In genomic region chr11:70537576-70538571, GRCh38 we compare ENCODE assay signal across 15 cellular contexts.
"Had no signal": no experiment of that assay in that cellular context is flagged by ENCODE, and none has a peak within 500 bp of the region (broad histone marks: within the 10 kb centered on the region; RNA-seq: fewer than 3 reads in every experiment).

No MANE protein-coding gene starts in this region.

- H3K36me3 ChIP-seq: ovary, tibial nerve had no signal

- H3K27ac Mint-ChIP-seq: activated B cell treated with CpG ODN at 0.5 μM for 24 hours; activated CD4-positive, alpha-beta T cell treated with anti-CD3 and anti-CD28 coated beads, Interleukin-2, amount 10 ng/mL, durations not matched to agents 24 days and 14 days; activated naive CD4-positive, alpha-beta T cell treated with anti-CD3 and anti-CD28 coated beads, Interleukin-2, amount 50 U/mL, for 24 hours; activated T-helper 2 cell treated with anti-CD3 and anti-CD28 coated beads, Interferon-gamma antibody, Interleukin-2, Interleukin-4, amounts not matched to agents 10 μg/mL and 5 μg/mL and 100 μg/mL, durations not matched to agents 14 hours and 24 hours and 36 hours; dendritic cell treated with granulocyte-macrophage colony-stimulating factor and Interleukin-4, amounts not matched to agents 40 ng/mL and 50 ng/mL, for 4 days; nephron; stimulated activated memory B cell treated with anti-CD40 and anti-IgM and Interleukin-4, amounts not matched to agents 10 μg/mL and 1 μg/mL and 100 μg/mL, for 72 hours; T-helper 1 cell treated with Interleukin-12 subunit alpha and Interleukin-12 subunit beta and Interleukin-4 antibody, amounts not matched to agents 30 μg/mL and 1 μg/mL, for 36 hours had no signal

- H3K36me3 Mint-ChIP-seq: activated naive CD4-positive, alpha-beta T cell treated with anti-CD3 and anti-CD28 coated beads, Interleukin-2, amount 50 U/mL, for 24 hours; stimulated activated memory B cell treated with anti-CD40 and anti-IgM and Interleukin-4, amounts not matched to agents 10 μg/mL and 1 μg/mL and 100 μg/mL, for 72 hours had no signal

- H3K4me3 ChIP-seq: body of pancreas, ovary, smooth muscle cell, tibial nerve had no signal

- H3K9me3 ChIP-seq: body of pancreas, ovary had no signal

- H3K4me1 Mint-ChIP-seq: activated B cell treated with CpG ODN at 0.5 μM for 24 hours; activated CD4-positive, alpha-beta T cell treated with anti-CD3 and anti-CD28 coated beads, Interleukin-2, amount 10 ng/mL, durations not matched to agents 24 days and 14 days; activated naive CD4-positive, alpha-beta T cell treated with anti-CD3 and anti-CD28 coated beads, Interleukin-2, amount 50 U/mL, for 24 hours; nephron; stimulated activated memory B cell treated with anti-CD40 and anti-IgM and Interleukin-4, amounts not matched to agents 10 μg/mL and 1 μg/mL and 100 μg/mL, for 72 hours had no signal

- ATAC-seq: body of pancreas; stimulated activated memory B cell treated with anti-CD40 and anti-IgM and Interleukin-4, amounts not matched to agents 10 μg/mL and 1 μg/mL and 100 μg/mL, for 72 hours had no signal

- H3K4me3 Mint-ChIP-seq: activated B cell treated with CpG ODN at 0.5 μM for 24 hours; activated CD4-positive, alpha-beta T cell treated with anti-CD3 and anti-CD28 coated beads, Interleukin-2, amount 10 ng/mL, durations not matched to agents 24 days and 14 days; activated naive CD4-positive, alpha-beta T cell treated with anti-CD3 and anti-CD28 coated beads, Interleukin-2, amount 50 U/mL, for 24 hours; dendritic cell treated with granulocyte-macrophage colony-stimulating factor and Interleukin-4, amounts not matched to agents 40 ng/mL and 50 ng/mL, for 4 days; nephron; stimulated activated memory B cell treated with anti-CD40 and anti-IgM and Interleukin-4, amounts not matched to agents 10 μg/mL and 1 μg/mL and 100 μg/mL, for 72 hours; T-helper 1 cell treated with Interleukin-12 subunit alpha and Interleukin-12 subunit beta and Interleukin-4 antibody, amounts not matched to agents 30 μg/mL and 1 μg/mL, for 36 hours had no signal

- H3K4me1 ChIP-seq: body of pancreas, tibial nerve had no signal

- H3K27ac ChIP-seq: body of pancreas, ovary, tibial nerve had no signal

- H3K27me3 ChIP-seq: body of pancreas, ovary, tibial nerve had no signal

- H3K27me3 Mint-ChIP-seq: activated B cell treated with CpG ODN at 0.5 μM for 24 hours; activated CD4-positive, alpha-beta T cell treated with anti-CD3 and anti-CD28 coated beads, Interleukin-2, amount 10 ng/mL, durations not matched to agents 24 days and 14 days; dendritic cell treated with granulocyte-macrophage colony-stimulating factor and Interleukin-4, amounts not matched to agents 40 ng/mL and 50 ng/mL, for 4 days; stimulated activated memory B cell treated with anti-CD40 and anti-IgM and Interleukin-4, amounts not matched to agents 10 μg/mL and 1 μg/mL and 100 μg/mL, for 72 hours had no signal

- H3K9me3 Mint-ChIP-seq: activated naive CD4-positive, alpha-beta T cell treated with anti-CD3 and anti-CD28 coated beads, Interleukin-2, amount 50 U/mL, for 24 hours had no signal

- DNase-seq: activated B cell treated with CpG ODN at 0.5 μM for 24 hours; activated CD4-positive, alpha-beta T cell treated with anti-CD3 and anti-CD28 coated beads, Interleukin-2, amount 10 ng/mL, durations not matched to agents 24 days and 14 days; body of pancreas; erythroblast; hippocampal formation; mammary epithelial cell had no signal
